In the genomic region with DNA sequence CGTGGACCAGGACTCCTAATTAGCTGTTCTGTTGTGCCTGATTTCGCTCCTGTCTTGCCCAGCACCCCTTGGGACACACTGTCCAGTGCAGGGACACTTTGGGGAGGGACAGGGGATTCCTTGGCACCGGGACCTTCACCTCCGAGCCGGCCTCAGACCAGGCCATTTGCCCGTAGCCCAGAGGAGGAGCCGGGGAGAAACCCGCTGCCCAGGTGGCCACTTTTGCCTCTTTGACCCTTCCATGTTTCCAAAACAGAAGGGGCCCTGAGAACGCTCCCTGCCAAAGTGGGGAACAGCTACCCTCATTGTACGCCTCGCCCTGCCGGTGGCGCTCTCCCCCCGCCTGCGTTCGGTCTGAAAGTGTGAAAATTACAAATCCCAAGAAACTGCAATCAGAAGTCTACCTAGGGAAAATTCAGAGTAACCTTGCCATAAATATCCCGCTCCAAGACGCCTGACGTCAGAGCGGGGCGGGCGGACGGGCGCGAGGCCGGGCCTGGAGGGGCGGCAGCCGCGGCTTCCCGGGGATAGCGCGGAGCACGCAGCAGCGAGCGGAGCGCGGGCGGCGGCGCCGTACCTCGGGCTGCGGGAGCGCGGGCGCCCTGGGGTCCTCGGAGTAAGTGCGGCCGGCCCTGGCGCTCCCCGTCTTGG, we compare ENCODE assay signal across 8 cellular contexts. TPM values are rescaled to one million over a fixed set of nuclear protein-coding genes. Genes with fewer than 3 reads are reported as not detected.
DNase-seq lines count a peak whose midpoint lies in the region; ATAC-seq and TF ChIP-seq lines count a peak whose summit lies in the region.

A gene (plus strand): TSS at position 527 of the 651 bp plus-strand sequence. CDS start 63,927 bp downstream, outside the sequence.

- H3K4me3 ChIP-seq in left lung: peak within 1 kb of the TSS; percentile 53 to 59
- H3K4me3 ChIP-seq in subcutaneous abdominal adipose tissue (ENCODE audit: low read depth in 1 of 5, low read length in 5 of 5): peak within 1 kb of the TSS; percentile 62 to 81 (median 77)

- no peaks in the 10 kb centered on the region for H3K4me1 Mint-ChIP-seq in activated CD4-positive, alpha-beta T cell treated with anti-CD3 and anti-CD28 coated beads, Interleukin-2, amount 10 ng/mL, durations not matched to agents 7 days and 5 days

- no peak within 1 kb of the TSS for H3K4me3 Mint-ChIP-seq in activated CD4-positive, alpha-beta T cell treated with anti-CD3 and anti-CD28 coated beads, Interleukin-2, amount 10 ng/mL, durations not matched to agents 7 days and 5 days

- H3K36me3 Mint-ChIP-seq in activated CD4-positive, alpha-beta T cell treated with anti-CD3 and anti-CD28 coated beads, Interleukin-2, amount 10 ng/mL, durations not matched to agents 7 days and 5 days (ENCODE audit: low read depth): no peaks in the 10 kb centered on the region

- no peak for DNase-seq in activated CD4-positive, alpha-beta T cell treated with anti-CD3 and anti-CD28 coated beads, Interleukin-2, amount 10 ng/mL, durations not matched to agents 7 days and 5 days
- DNase-seq in activated CD4-positive, alpha-beta T cell treated with anti-CD3 and anti-CD28 coated beads, Interleukin-2, amount 50 U/mL, for 48 hours: no peak
- DNase-seq in left lung (peak; percentile 48 to 91), UCSD-AML1 (lab: John Stamatoyannopoulos, UW; ENCODE audit: unreplicated experiment) (no peak), NCI-H128 (lab: John Stamatoyannopoulos, UW; ENCODE audit: unreplicated experiment) (no peak)

- H3K27me3 ChIP-seq in left lung: peaks cover 0 to 59% of the 10 kb centered on the region in 2 donors
- H3K27me3 ChIP-seq in subcutaneous abdominal adipose tissue (ENCODE audit: control insufficient read depth in 5 of 5, insufficient read depth in 4 of 5, low read length in 5 of 5): no peaks in the 10 kb centered on the region

- no peak for TF ChIP-seq CTCF in left lung (IDR thresholded peaks at IDR 0.05)

- H3K27me3 Mint-ChIP-seq in activated CD4-positive, alpha-beta T cell treated with anti-CD3 and anti-CD28 coated beads, Interleukin-2, amount 10 ng/mL, durations not matched to agents 7 days and 5 days: peaks cover 45% of the 10 kb centered on the region

- POLR2A ChIA-PET in activated CD4-positive, alpha-beta T cell treated with anti-CD3 and anti-CD28 coated beads, Interleukin-2, amount 10 ng/mL, durations not matched to agents 7 days and 5 days (lab: Charles Lee): no interaction called here

- peak within 1 kb of the TSS; percentile 44 for H3K27ac Mint-ChIP-seq in activated CD4-positive, alpha-beta T cell treated with anti-CD3 and anti-CD28 coated beads, Interleukin-2, amount 10 ng/mL, durations not matched to agents 7 days and 5 days

- H3K9me3 ChIP-seq in left lung: no peaks in the 10 kb centered on the region
- H3K9me3 ChIP-seq in subcutaneous abdominal adipose tissue (ENCODE audit: control insufficient read depth in 5 of 5, low read length in 5 of 5): no peaks in the 10 kb centered on the region

- H3K9ac ChIP-seq in subcutaneous abdominal adipose tissue (ENCODE audit: low read length in 5 of 5): peak within 1 kb of the TSS; percentile 63 to 79 (median 64)

- H3K27ac ChIP-seq in cingulate gyrus (ENCODE audit: low read depth, low read length): peak within 1 kb of the TSS; percentile 85
- H3K27ac ChIP-seq in left lung: peak within 1 kb of the TSS; percentile 58 to 67
- H3K27ac ChIP-seq in subcutaneous abdominal adipose tissue (ENCODE audit: low read depth, low read length): peak within 1 kb of the TSS; percentile 41

- H3K36me3 ChIP-seq in left lung (no peaks in the 10 kb centered on the region), subcutaneous abdominal adipose tissue (ENCODE audit: control insufficient read depth in 5 of 5, insufficient read depth in 5 of 5, low read length in 5 of 5) (peaks cover 0 to 3% (median 0%) of the 10 kb centered on the region in 5 donors)

- no peaks in the 10 kb centered on the region for H3K9me3 Mint-ChIP-seq in activated CD4-positive, alpha-beta T cell treated with anti-CD3 and anti-CD28 coated beads, Interleukin-2, amount 10 ng/mL, durations not matched to agents 7 days and 5 days

- peak; percentile 85 for ATAC-seq in left lung
- no peak for ATAC-seq in HG03565 (IDR thresholded peaks at IDR 0.05; ENCODE audit: unreplicated experiment)

- H3K4me1 ChIP-seq in left lung (peaks cover 5 to 21% of the 10 kb centered on the region in 2 donors), subcutaneous abdominal adipose tissue (ENCODE audit: control insufficient read depth in 5 of 5, insufficient read depth in 5 of 5, low read length in 5 of 5) (peaks cover 4 to 36% (median 24%) of the 10 kb centered on the region in 5 donors)

- intact Hi-C loops in left lung (cut with DNase I): no loop called here

- CTCF ChIA-PET in activated CD4-positive, alpha-beta T cell treated with anti-CD3 and anti-CD28 coated beads, Interleukin-2, amount 10 ng/mL, durations not matched to agents 7 days and 5 days (lab: Charles Lee): no interaction called here

RNA-seq across cellular contexts. Expression of the gene that starts here (rescaled TPM):
- total RNA-seq in activated CD4-positive, alpha-beta T cell treated with anti-CD3 and anti-CD28 coated beads, Interleukin-2, amount 10 ng/mL, durations not matched to agents 7 days and 5 days: not detected
- 10 to 100 TPM; 43.7 to 67.6 TPM for total RNA-seq in left lung

Comparison
In these comparisons a context has a peak if more than half of its experiments do, and no peak if none do; other contexts are left out.
1. RNA of the gene that starts here (total RNA-seq): 43.7 to 67.6 TPM in left lung; not detected in activated CD4-positive, alpha-beta T cell treated with anti-CD3 and anti-CD28 coated beads, Interleukin-2, amount 10 ng/mL, durations not matched to agents 7 days and 5 days; every median in the first group is over 10 times any median in the second.
2. DNase-seq: peak in left lung (2 of 2); none in activated CD4-positive, alpha-beta T cell treated with anti-CD3 and anti-CD28 coated beads, Interleukin-2, amount 10 ng/mL, durations not matched to agents 7 days and 5 days (single experiment), activated CD4-positive, alpha-beta T cell treated with anti-CD3 and anti-CD28 coated beads, Interleukin-2, amount 50 U/mL, for 48 hours (0 of 2), UCSD-AML1 (single experiment) and NCI-H128 (single experiment).
3. Peak in every context shown above with its lines, with median percentiles within 50 percentile points of each other: H3K27ac ChIP-seq.